Comparison of ENCODE assay signal across 10 cellular contexts in the genomic region with DNA sequence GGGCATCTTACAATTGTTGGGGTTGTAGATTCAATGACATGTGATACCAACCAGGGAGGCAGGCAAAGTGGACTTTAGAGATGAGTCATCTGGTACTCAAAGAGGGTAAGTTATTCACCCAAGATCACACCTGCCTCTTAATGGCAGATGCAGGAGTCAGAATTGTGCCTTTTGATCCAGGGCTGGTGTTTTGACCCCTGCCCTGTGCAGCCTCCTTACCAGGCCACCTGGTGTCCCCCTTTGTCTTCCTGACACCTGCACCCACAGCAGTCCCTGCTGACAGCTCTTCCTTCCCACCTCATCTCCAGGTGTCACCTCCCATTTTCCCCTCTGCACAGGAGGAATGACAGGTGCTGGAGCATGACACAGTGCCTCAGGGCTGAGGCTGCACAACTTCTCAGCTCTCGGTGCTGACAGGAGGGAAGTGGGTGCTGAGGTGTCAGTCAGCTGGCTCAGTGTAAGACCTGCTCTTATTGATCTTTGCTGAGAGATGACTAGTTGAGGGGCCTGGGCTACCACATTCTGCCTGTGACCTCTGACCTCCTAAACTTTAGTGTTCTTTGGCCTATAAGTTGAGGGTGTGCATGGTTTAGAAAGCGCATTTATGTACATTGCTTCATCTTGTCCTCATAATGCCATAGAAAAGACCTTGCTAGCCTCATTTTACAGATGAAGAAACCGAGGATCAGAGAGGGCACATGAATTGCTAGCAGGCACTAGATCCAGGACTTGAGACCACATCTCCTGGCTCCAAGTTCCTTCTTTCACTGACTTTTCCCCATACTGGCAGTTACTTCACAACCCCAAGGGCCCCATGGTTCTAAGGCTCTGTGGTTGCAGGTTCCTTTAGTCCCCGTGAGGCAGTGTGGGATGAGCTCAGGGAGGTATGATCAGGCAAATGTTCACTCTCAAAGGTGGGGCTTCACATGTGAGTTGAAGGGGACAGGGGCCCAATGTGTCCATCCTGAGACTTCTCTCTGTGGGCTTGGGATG. TPM values are rescaled to one million over a fixed set of nuclear protein-coding genes. Genes with fewer than 3 reads are reported as not detected.
DNase-seq lines count a peak whose midpoint lies in the region; ATAC-seq and TF ChIP-seq lines count a peak whose summit lies in the region.
"Had no signal": no experiment of that assay in that cellular context is flagged by ENCODE, and none has a peak within 500 bp of the region (broad histone marks: within the 10 kb centered on the region; RNA-seq: fewer than 3 reads in every experiment).

No MANE protein-coding gene starts in this region.

- H3K9me3 Mint-ChIP-seq in HFFc6, result peaks cover 4% of the 10 kb centered on the region; the same call in 1 of the 2 replicates
- H3K9me3 Mint-ChIP-seq: naive B cell had no signal

- no peaks in the 10 kb centered on the region; the same call in 1 of the 2 replicates for H3K27me3 ChIP-seq in GM23248 (replicated peaks; ENCODE audit: insufficient read depth)

- peak; percentile 78 for ATAC-seq in GM19467 (IDR thresholded peaks at IDR 0.05; ENCODE audit: unreplicated experiment)
- ATAC-seq in HG03432 (IDR thresholded peaks at IDR 0.05; ENCODE audit: unreplicated experiment), result peak; percentile 85

- no peaks in the 10 kb centered on the region for H3F3A ChIP-seq in GM23248 (ENCODE audit: insufficient read depth)

- H3K9ac ChIP-seq in GM23248, result no peak overlapping the region

- H3K4me1 ChIP-seq in GM23248 (ENCODE audit: insufficient read depth), result no peaks in the 10 kb centered on the region

- H3K9me2 ChIP-seq in GM23248 (ENCODE audit: insufficient read depth), result no peaks in the 10 kb centered on the region

- H3K4me2 ChIP-seq in GM23248 (ENCODE audit: unreplicated experiment), result no peak overlapping the region

- H3K4me3 Mint-ChIP-seq in HFFc6, result no peak overlapping the region
- H3K4me3 Mint-ChIP-seq: naive B cell had no signal

- H3K4me1 Mint-ChIP-seq in HFFc6 (ENCODE audit: low read depth), result no peaks in the 10 kb centered on the region

- in situ Hi-C loops in GM23248 (cut with MboI), result no loop called here
- in situ Hi-C loops in ACHN (cut with HindIII; ENCODE audit: low pct_ligation_motif_present, low pct_unique_long_range_greater_than_20kb, low sequenced_read_pairs), result no loop called here

- DNase-seq in GM10248 (ENCODE audit: extremely low spot score) (peak; percentile 26), SHP77 (lab: John Stamatoyannopoulos, UW) (peak; percentile 41 to 63), GM23248 (no peak), HFFc6 (no peak), amygdala (lab: John Stamatoyannopoulos, UW) (no peak), ACHN (no peak)
- DNase-seq: dermis blood vessel endothelial cell, naive B cell had no signal

- H3K36me3 ChIP-seq in GM23248 (ENCODE audit: low read depth), result no peaks in the 10 kb centered on the region

- no peaks in the 10 kb centered on the region for H4K20me1 ChIP-seq in GM23248 (ENCODE audit: insufficient read depth)

- POLR2A ChIA-PET in GM10248 (lab: Yijun Ruan, JAX), result no interaction called here

- H3K27me3 Mint-ChIP-seq in HFFc6 (ENCODE audit: insufficient read depth), result no peaks in the 10 kb centered on the region; the same call in 1 of the 2 replicates

- TF ChIP-seq CTCF in GM10248 (IDR thresholded peaks at IDR 0.05; ENCODE audit: control extremely low read depth, extremely low read depth, low read depth, missing control alignments) (no peak), HFFc6 (IDR thresholded peaks at IDR 0.05) (no peak)

- H3K27ac ChIP-seq in GM23248, result no peak overlapping the region

- H3K4me3 ChIP-seq in GM23248, result no peak overlapping the region

- no peak overlapping the region for H2AFZ ChIP-seq in GM23248

- 17 to 27% methylated on average over 4 of the region's 4 CpGs for WGBS in GM23248 (ENCODE audit: low coverage in 1 of 2, low lambda C conversion rate in 2 of 2, missing lambda C conversion rate in 2 of 2), 2 experiments

- CTCF ChIA-PET in GM10248 (lab: Yijun Ruan, JAX), result interaction anchor here (1.9 to 2.6 kb wide), 2 partner anchors 10 to 36 kb away, joined by 7 to 8 read pairs; no protein-coding TSS in a partner anchor

- H3K79me2 ChIP-seq in GM23248 (ENCODE audit: insufficient read depth), result no peaks in the 10 kb centered on the region

- H3K27ac Mint-ChIP-seq in HFFc6, result no peak overlapping the region

- no peaks in the 10 kb centered on the region; the same call in 1 of the 2 replicates for H3K36me3 Mint-ChIP-seq in HFFc6 (ENCODE audit: low read depth)
- H3K36me3 Mint-ChIP-seq: naive B cell had no signal

- no peaks in the 10 kb centered on the region for H3K9me3 ChIP-seq in GM23248 (ENCODE audit: low read depth)

RNA-seq across cellular contexts. Expression of a gene that starts 31.3 kb away (rescaled TPM):
- not detected in 2 replicates for total RNA-seq in GM23248 (2014; rRNA removed; shearing (Covaris generic))
- not detected in 2 replicates for polyA plus RNA-seq in GM23248 (2016; fragmentation: Nextera tagmentation; extraction: Ambion mirVana)
- not detected for total RNA-seq in HFFc6 (2021; fragmentation: NEBNext Ultra II Directional; extraction: Animal tissue kit (Norgen Biotek cat#: 25700))
- total RNA-seq: dermis blood vessel endothelial cell had no signal

Comparison
In these comparisons a context has a peak if more than half of its experiments do, and no peak if none do; other contexts are left out.
1. DNase-seq: peak in GM10248 (single experiment) and SHP77 (2 of 2); none in GM23248 (single experiment), HFFc6 (single experiment), amygdala (0 of 56) and ACHN (single experiment).